ENCODE assay signal across 8 cellular contexts in genomic region chr15:56732881-56733130, GRCh38. TPM values are rescaled to one million over a fixed set of nuclear protein-coding genes. Genes with fewer than 3 reads are reported as not detected.
DNase-seq lines count a peak whose midpoint lies in the region; ATAC-seq and TF ChIP-seq lines count a peak whose summit lies in the region.

No MANE protein-coding gene starts in this region.

- no peaks in the 10 kb centered on the region for H3K9me3 Mint-ChIP-seq in dendritic cell treated with granulocyte-macrophage colony-stimulating factor and Interleukin-4, amounts not matched to agents 40 ng/mL and 50 ng/mL, for 4 days
- no peaks in the 10 kb centered on the region for H3K9me3 Mint-ChIP-seq in natural killer cell treated with Interleukin-12 subunit alpha and Interleukin-12 subunit beta and Interleukin-15 and Interleukin-18, amount 100 ng/mL, for 72 hours

- H3K4me3 Mint-ChIP-seq in dendritic cell treated with granulocyte-macrophage colony-stimulating factor and Interleukin-4, amounts not matched to agents 40 ng/mL and 50 ng/mL, for 4 days: peak overlapping the region; percentile 92
- peak overlapping the region; percentile 94 for H3K4me3 Mint-ChIP-seq in natural killer cell treated with Interleukin-12 subunit alpha and Interleukin-12 subunit beta and Interleukin-15 and Interleukin-18, amount 100 ng/mL, for 72 hours

- peaks cover 5% of the 10 kb centered on the region for H3K27me3 Mint-ChIP-seq in dendritic cell treated with granulocyte-macrophage colony-stimulating factor and Interleukin-4, amounts not matched to agents 40 ng/mL and 50 ng/mL, for 4 days
- no peaks in the 10 kb centered on the region for H3K27me3 Mint-ChIP-seq in natural killer cell treated with Interleukin-12 subunit alpha and Interleukin-12 subunit beta and Interleukin-15 and Interleukin-18, amount 100 ng/mL, for 72 hours

- intact Hi-C loops in dendritic cell treated with granulocyte-macrophage colony-stimulating factor and Interleukin-4, amounts not matched to agents 40 ng/mL and 50 ng/mL, for 4 days (cut with micrococcal nuclease): no loop called here

- TF ChIP-seq POLR2A in NB4 (IDR thresholded peaks at IDR 0.05; ENCODE audit: extremely low read depth, insufficient read length): no peak

- peak overlapping the region; percentile 95 for H3K27ac Mint-ChIP-seq in dendritic cell treated with granulocyte-macrophage colony-stimulating factor and Interleukin-4, amounts not matched to agents 40 ng/mL and 50 ng/mL, for 4 days
- peak overlapping the region; percentile 86 to 96 for H3K27ac Mint-ChIP-seq in natural killer cell treated with Interleukin-12 subunit alpha and Interleukin-12 subunit beta and Interleukin-15 and Interleukin-18, amount 100 ng/mL, for 72 hours

- DNase-seq in GM12865 (ENCODE audit: low read depth) (no peak), NB4 (ENCODE audit: low read depth) (no peak), AG20443 (ENCODE audit: low spot score) (no peak), NCI-H524 treated with DMSO at 0.1 percent for 48 hours (lab: John Stamatoyannopoulos, UW) (no peak), iPS-NIHi11 (ENCODE audit: low spot score) (no peak)
- no peak for DNase-seq in natural killer cell treated with Interleukin-12 subunit alpha and Interleukin-12 subunit beta and Interleukin-15 and Interleukin-18, amount 100 ng/mL, for 72 hours (ENCODE audit: low spot score)

- TF ChIP-seq CTCF in GM12865 (IDR thresholded peaks at IDR 0.05; ENCODE audit: insufficient read depth, low read depth, low read length, missing control alignments): no peak
- no peak for TF ChIP-seq CTCF in NB4 (IDR thresholded peaks at IDR 0.05; ENCODE audit: low read depth, low read length)

- H3K4me3 ChIP-seq in GM12865 (ENCODE audit: low read depth, low read length) (peak overlapping the region; percentile 98), NB4 (ENCODE audit: low read depth, low read length) (peak overlapping the region; percentile 66)

- ATAC-seq in natural killer cell treated with Interleukin-12 subunit alpha and Interleukin-12 subunit beta and Interleukin-15 and Interleukin-18, amount 100 ng/mL, for 72 hours: no peak
- ATAC-seq in HG03354 (IDR thresholded peaks at IDR 0.05; ENCODE audit: poor library complexity, severe bottlenecking, unreplicated experiment): no peak

- H3K36me3 Mint-ChIP-seq in dendritic cell treated with granulocyte-macrophage colony-stimulating factor and Interleukin-4, amounts not matched to agents 40 ng/mL and 50 ng/mL, for 4 days (ENCODE audit: low read depth): peaks cover 18% of the 10 kb centered on the region
- no peaks in the 10 kb centered on the region for H3K36me3 Mint-ChIP-seq in natural killer cell treated with Interleukin-12 subunit alpha and Interleukin-12 subunit beta and Interleukin-15 and Interleukin-18, amount 100 ng/mL, for 72 hours

- peaks cover 29% of the 10 kb centered on the region for H3K4me1 Mint-ChIP-seq in dendritic cell treated with granulocyte-macrophage colony-stimulating factor and Interleukin-4, amounts not matched to agents 40 ng/mL and 50 ng/mL, for 4 days (ENCODE audit: low read depth)
- H3K4me1 Mint-ChIP-seq in natural killer cell treated with Interleukin-12 subunit alpha and Interleukin-12 subunit beta and Interleukin-15 and Interleukin-18, amount 100 ng/mL, for 72 hours (ENCODE audit: low read depth in 2 of 2): peaks cover 18 to 23% of the 10 kb centered on the region in 2 donors

RNA-seq across cellular contexts. Expression of gene ZNF280D, which starts 0.5 kb away (rescaled TPM):
- 10 to 100 TPM; 24.4 to 25.0 TPM for total RNA-seq in natural killer cell treated with Interleukin-12 subunit alpha and Interleukin-12 subunit beta and Interleukin-15 and Interleukin-18, amount 100 ng/mL, for 72 hours
